13 cellular contexts compared by ENCODE assay signal in the genomic region with DNA sequence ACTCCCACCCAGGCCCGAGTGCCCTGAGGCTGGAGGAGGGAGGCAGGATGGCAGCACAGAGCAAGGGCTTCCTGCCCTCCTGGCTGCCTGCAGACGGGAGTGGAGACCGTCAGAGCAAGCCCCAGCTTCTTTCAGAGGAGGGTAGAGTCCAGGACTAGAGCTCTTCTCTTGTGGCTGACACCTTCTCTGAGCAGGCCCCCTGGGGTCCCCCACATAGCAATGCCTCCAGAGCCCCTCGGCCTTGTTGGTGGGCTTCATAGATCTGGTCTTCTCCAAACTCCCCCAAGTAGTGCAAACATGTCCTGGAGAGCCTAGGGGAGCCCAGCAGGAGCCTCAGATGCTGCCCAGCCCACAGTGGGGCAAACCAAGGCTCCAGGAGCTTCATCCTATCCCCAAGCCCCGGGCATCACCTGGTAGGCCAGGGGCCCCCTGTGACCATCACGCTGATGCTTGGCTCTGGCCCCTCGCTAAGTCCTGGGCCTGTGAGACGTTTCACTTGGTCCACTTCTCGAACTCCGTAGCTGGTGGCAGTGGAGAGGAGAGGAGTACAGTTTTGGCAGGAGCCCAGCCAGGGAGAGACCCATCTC. TPM values are rescaled to one million over a fixed set of nuclear protein-coding genes. Genes with fewer than 3 reads are reported as not detected.
DNase-seq lines count a peak whose midpoint lies in the region; ATAC-seq and TF ChIP-seq lines count a peak whose summit lies in the region.
"Had no signal": no experiment of that assay in that cellular context is flagged by ENCODE, and none has a peak within 500 bp of the region (broad histone marks: within the 10 kb centered on the region; RNA-seq: fewer than 3 reads in every experiment).

No MANE protein-coding gene starts in this region.

- peak; percentile 64 for DNase-seq in DND-41
- no peak for DNase-seq in T-cell
- DNase-seq in HPDE6-E6E7 (ENCODE audit: extremely low spot score): no peak
- DNase-seq in kidney glomerular epithelial cell (lab: John Stamatoyannopoulos, UW): no peak
- no peak for DNase-seq in AML-193 (lab: John Stamatoyannopoulos, UW)
- DNase-seq: lower lobe of right lung; stimulated activated CD4-positive, alpha-beta T cell treated with anti-CD3 and anti-CD28 coated beads, Interleukin-1b, Interleukin-23, amount 100 ng/mL, for 48 hours had no signal

- peak overlapping the region in 1 of 3 donors; percentile 22 for H3K4me3 Mint-ChIP-seq in T-cell

- H3K4me2 ChIP-seq in DND-41 (ENCODE audit: insufficient read depth, low read length): peak overlapping the region; percentile 96

- H3K36me3 ChIP-seq in DND-41 (ENCODE audit: insufficient read depth, low read length): peaks cover 31% of the 10 kb centered on the region
- H3K36me3 ChIP-seq in mucosa of rectum (ENCODE audit: control insufficient read depth in 2 of 2, insufficient read depth in 2 of 2, low read length in 2 of 2): peaks cover 3 to 8% of the 10 kb centered on the region in 2 donors
- H3K36me3 ChIP-seq: lower lobe of right lung, pancreas had no signal

- TF ChIP-seq POLR2A in GM19099 (IDR thresholded peaks at IDR 0.05; ENCODE audit: extremely low read depth, insufficient read length, low read depth): peak; percentile 30

- CTCF ChIA-PET in T-cell (lab: Charles Lee): interaction anchor here in 1 of 2 donors (0.6 kb wide), 1 partner anchor 184 kb away, joined by 6 read pairs; no protein-coding TSS in a partner anchor

- no peaks in the 10 kb centered on the region for H3K27me3 Mint-ChIP-seq in T-cell

- H2AFZ ChIP-seq in DND-41 (ENCODE audit: low read depth, low read length): no peak overlapping the region

- peaks cover 86% of the 10 kb centered on the region for H3K4me1 ChIP-seq in DND-41 (ENCODE audit: insufficient read depth, low read length)
- H3K4me1 ChIP-seq in mucosa of rectum (ENCODE audit: control insufficient read depth in 2 of 2, insufficient read depth in 2 of 2, low read length in 2 of 2): peaks cover 60 to 64% of the 10 kb centered on the region in 2 donors

- no peak for ATAC-seq in DND-41 (ENCODE audit: insufficient read depth, low read depth)
- no peak for ATAC-seq in T-cell (replicated peaks in 1 of 4)
- no peak for ATAC-seq in HG03571 (IDR thresholded peaks at IDR 0.05; ENCODE audit: unreplicated experiment)
- ATAC-seq: lower lobe of right lung had no signal

- peaks cover 49 to 68% (median 60%) of the 10 kb centered on the region in 3 donors for H3K4me1 Mint-ChIP-seq in T-cell

- no peaks in the 10 kb centered on the region for H3K27me3 ChIP-seq in DND-41 (ENCODE audit: insufficient read depth, low read length, poor library complexity)
- no peaks in the 10 kb centered on the region for H3K27me3 ChIP-seq in mucosa of rectum (ENCODE audit: control insufficient read depth in 2 of 2, insufficient read depth in 2 of 2, low read length in 2 of 2)
- H3K27me3 ChIP-seq: pancreas had no signal

- H3K4me3 ChIP-seq in DND-41 (ENCODE audit: low read depth in 1 of 2, low read length in 2 of 2) (peak overlapping the region; percentile 49 to 65), mucosa of rectum (ENCODE audit: low read length in 2 of 2) (peak overlapping the region; percentile 77 to 84)
- H3K4me3 ChIP-seq: SK-N-MC had no signal

- H3K79me2 ChIP-seq in DND-41 (ENCODE audit: insufficient read depth, low read length): peaks cover 73% of the 10 kb centered on the region

- peak overlapping the region; percentile 99 for H3K27ac ChIP-seq in DND-41 (ENCODE audit: low read length)
- H3K27ac ChIP-seq in mucosa of rectum (ENCODE audit: low read depth in 2 of 2, low read length in 2 of 2): peak overlapping the region; percentile 90 to 91
- H3K27ac ChIP-seq: lower lobe of right lung, pancreas, SK-N-MC had no signal

- H3K9ac ChIP-seq in DND-41 (ENCODE audit: low read depth, low read length): peak overlapping the region; percentile 87
- H3K9ac ChIP-seq in mucosa of rectum (ENCODE audit: low read depth in 1 of 2, low read length in 2 of 2): peak overlapping the region; percentile 74 to 87

- H3K9me3 ChIP-seq in DND-41 (ENCODE audit: insufficient read depth, low read length, severe bottlenecking): no peaks in the 10 kb centered on the region
- no peaks in the 10 kb centered on the region for H3K9me3 ChIP-seq in mucosa of rectum (ENCODE audit: control insufficient read depth in 2 of 2, low read length in 2 of 2)
- H3K9me3 ChIP-seq: lower lobe of right lung, pancreas had no signal

- no peaks in the 10 kb centered on the region for H3K9me3 Mint-ChIP-seq in T-cell

- peak overlapping the region; percentile 34 to 36 for H3K27ac Mint-ChIP-seq in T-cell

- peaks cover 24% of the 10 kb centered on the region for H4K20me1 ChIP-seq in DND-41 (ENCODE audit: insufficient read depth, low read length)

- H3K36me3 Mint-ChIP-seq in T-cell: no peaks in the 10 kb centered on the region

- peak; percentile 9 for TF ChIP-seq CTCF in DND-41 (IDR thresholded peaks at IDR 0.05; ENCODE audit: borderline replicate concordance, extremely low read depth, low read length, poor library complexity, severe bottlenecking)

- POLR2A ChIA-PET in T-cell (lab: Charles Lee): no interaction called here

RNA-seq across cellular contexts. Expression of a gene that starts 2.0 kb away (rescaled TPM):
- 1 to 10 TPM; 2.2 to 6.5 (median 5.0) TPM for total RNA-seq in T-cell
- total RNA-seq: astrocyte had no signal

RNA-seq across cellular contexts. Expression of a gene that starts 4.6 kb away (rescaled TPM):
- under 1 TPM in 2 of 5 donors, not detected in 3; 0.15 to 0.86 TPM for total RNA-seq in T-cell
- total RNA-seq: astrocyte had no signal

RNA-seq across cellular contexts. Expression of a gene that starts 7.2 kb away (rescaled TPM):
- 1 to 10 TPM in 3 of 5 donors, under 1 TPM in 2; 0.58 to 1.7 (median 1.5) TPM for total RNA-seq in T-cell

RNA-seq across cellular contexts. Expression of a gene that starts 16.2 kb away (rescaled TPM):
- 1 to 10 TPM; 3.6 to 9.0 (median 4.8) TPM for total RNA-seq in T-cell

RNA-seq across cellular contexts. Expression of a gene that starts 46.0 kb away (rescaled TPM):
- 100 to 1,000 TPM in 4 of 5 donors, 10 to 100 TPM in 1; 96.5 to 119 (median 101) TPM for total RNA-seq in T-cell
